In genomic region chr6:30100585-30101422, GRCh38 we compare ENCODE assay signal across 1 cellular context.
TF ChIP-seq lines count a peak whose summit lies in the region.

No MANE protein-coding gene starts in this region.

TF ChIP-seq in K562, 482 proteins besides CTCF, POLR2A, EP300 and RAD21:
- TF ChIP-seq TSC22D4 (tag; IDR thresholded peaks at IDR 0.05) (no peak), GATAD2B (IDR thresholded peaks at IDR 0.05; ENCODE audit: borderline replicate concordance) (no peak), PCBP1 (IDR thresholded peaks at IDR 0.05; ENCODE audit: low read depth, low read length, poor library complexity, severe bottlenecking) (peak; percentile 43), TBL1XR1 (IDR thresholded peaks at IDR 0.05; ENCODE audit: low read length in 2 of 2) (no peak), ZNF75A (CRISPR knock-in tag; IDR thresholded peaks at IDR 0.05) (no peak), GTF2F1 (IDR thresholded peaks at IDR 0.05; ENCODE audit: low read depth, low read length) (no peak), MAFF (IDR thresholded peaks at IDR 0.05; ENCODE audit: low read length) (no peak), NRF1 (conservative IDR thresholded peaks at IDR 0.05 in 1 of 2, IDR thresholded peaks at IDR 0.05 in 1 of 2) (peak; percentile 32 to 48; a peak in 3 of 4 replicates), CEBPG (CRISPR knock-in tag; IDR thresholded peaks at IDR 0.05) (no peak), CEBPG (tag; conservative IDR thresholded peaks at IDR 0.05 in 1 of 2, IDR thresholded peaks at IDR 0.05 in 1 of 2) (no peak), ZNF696 (CRISPR knock-in tag; conservative IDR thresholded peaks at IDR 0.05) (no peak), TFAP4 (CRISPR knock-in tag; IDR thresholded peaks at IDR 0.05; ENCODE audit: borderline replicate concordance) (no peak), NFYB (IDR thresholded peaks at IDR 0.05; ENCODE audit: extremely low read depth, insufficient read length) (no peak), COPS2 (conservative IDR thresholded peaks at IDR 0.05) (no peak), SMARCC2 (IDR thresholded peaks at IDR 0.05; ENCODE audit: low read depth) (no peak), CREM (IDR thresholded peaks at IDR 0.05; ENCODE audit: low read depth) (peak; percentile 31; the same call in 1 of the 2 replicates), EGR1 (conservative IDR thresholded peaks at IDR 0.05) (peak; percentile 33; the same call in 1 of the 2 replicates), KAT2B (IDR thresholded peaks at IDR 0.05; ENCODE audit: low read depth, low read length) (no peak), MNT (conservative IDR thresholded peaks at IDR 0.05) (0 out of 4 replicates have a peak, but pooled peaks of 1 of the 2 experiments have one; percentile 23), POLR2AphosphoS2 (IDR thresholded peaks at IDR 0.05; ENCODE audit: low read length) (no peak), MAFG (tag; conservative IDR thresholded peaks at IDR 0.05) (no peak), POLR2B (IDR thresholded peaks at IDR 0.05; ENCODE audit: low read depth, partially characterized antibody) (no peak)
- TF ChIP-seq, protein P1, sequence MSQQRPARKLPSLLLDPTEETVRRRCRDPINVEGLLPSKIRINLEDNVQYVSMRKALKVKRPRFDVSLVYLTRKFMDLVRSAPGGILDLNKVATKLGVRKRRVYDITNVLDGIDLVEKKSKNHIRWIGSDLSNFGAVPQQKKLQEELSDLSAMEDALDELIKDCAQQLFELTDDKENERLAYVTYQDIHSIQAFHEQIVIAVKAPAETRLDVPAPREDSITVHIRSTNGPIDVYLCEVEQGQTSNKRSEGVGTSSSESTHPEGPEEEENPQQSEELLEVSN (IDR thresholded peaks at IDR 0.05; ENCODE audit: borderline replicate concordance in 1 of 2, extremely low read depth in 1 of 2, insufficient read depth in 1 of 2, insufficient read length in 1 of 2, low read depth in 1 of 2, low read length in 1 of 2, poor library complexity in 1 of 2, severe bottlenecking in 1 of 2) = peak in 1 of 2 experiments; percentile 80
- TF ChIP-seq, protein P2, sequence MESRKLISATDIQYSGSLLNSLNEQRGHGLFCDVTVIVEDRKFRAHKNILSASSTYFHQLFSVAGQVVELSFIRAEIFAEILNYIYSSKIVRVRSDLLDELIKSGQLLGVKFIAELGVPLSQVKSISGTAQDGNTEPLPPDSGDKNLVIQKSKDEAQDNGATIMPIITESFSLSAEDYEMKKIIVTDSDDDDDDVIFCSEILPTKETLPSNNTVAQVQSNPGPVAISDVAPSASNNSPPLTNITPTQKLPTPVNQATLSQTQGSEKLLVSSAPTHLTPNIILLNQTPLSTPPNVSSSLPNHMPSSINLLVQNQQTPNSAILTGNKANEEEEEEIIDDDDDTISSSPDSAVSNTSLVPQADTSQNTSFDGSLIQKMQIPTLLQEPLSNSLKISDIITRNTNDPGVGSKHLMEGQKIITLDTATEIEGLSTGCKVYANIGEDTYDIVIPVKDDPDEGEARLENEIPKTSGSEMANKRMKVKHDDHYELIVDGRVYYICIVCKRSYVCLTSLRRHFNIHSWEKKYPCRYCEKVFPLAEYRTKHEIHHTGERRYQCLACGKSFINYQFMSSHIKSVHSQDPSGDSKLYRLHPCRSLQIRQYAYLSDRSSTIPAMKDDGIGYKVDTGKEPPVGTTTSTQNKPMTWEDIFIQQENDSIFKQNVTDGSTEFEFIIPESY (CRISPR knock-in tag; IDR thresholded peaks at IDR 0.05) = peak; percentile 63
- TF ChIP-seq, protein P3, sequence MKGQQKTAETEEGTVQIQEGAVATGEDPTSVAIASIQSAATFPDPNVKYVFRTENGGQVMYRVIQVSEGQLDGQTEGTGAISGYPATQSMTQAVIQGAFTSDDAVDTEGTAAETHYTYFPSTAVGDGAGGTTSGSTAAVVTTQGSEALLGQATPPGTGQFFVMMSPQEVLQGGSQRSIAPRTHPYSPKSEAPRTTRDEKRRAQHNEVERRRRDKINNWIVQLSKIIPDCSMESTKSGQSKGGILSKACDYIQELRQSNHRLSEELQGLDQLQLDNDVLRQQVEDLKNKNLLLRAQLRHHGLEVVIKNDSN (CRISPR knock-in tag; IDR thresholded peaks at IDR 0.05) = no peak
